In genomic region chr2:45753381-45753780, GRCh38 we compare ENCODE assay signal across 18 cellular contexts.
DNase-seq lines count a peak whose midpoint lies in the region; ATAC-seq and TF ChIP-seq lines count a peak whose summit lies in the region.
"Had no signal": no experiment of that assay in that cellular context is flagged by ENCODE, and none has a peak within 500 bp of the region (broad histone marks: within the 10 kb centered on the region; RNA-seq: fewer than 3 reads in every experiment).

No MANE protein-coding gene starts in this region.

- no peak overlapping the region for H3K4me2 ChIP-seq in mammary epithelial cell (ENCODE audit: insufficient read depth, low read depth, low read length)

- in situ Hi-C loops in T47D (cut with HindIII; ENCODE audit: low pct_unique_long_range_greater_than_20kb, low sequenced_read_pairs), result no loop called here
- in situ Hi-C loops in mammary epithelial cell (cut with MboI; ENCODE audit: low sequenced_read_pairs in 2 of 2), result no loop called here

- no peaks in the 10 kb centered on the region for H4K20me1 ChIP-seq in mammary epithelial cell (ENCODE audit: insufficient read depth, low read length)

- BruUV-seq in mammary epithelial cell (replicated peaks; lab: Mats Ljungman, UMichigan), result no TSS peak

- H3K27ac ChIP-seq in mammary epithelial cell (ENCODE audit: insufficient read depth, low read depth, low read length), result no peak overlapping the region
- H3K27ac ChIP-seq: 22Rv1, C4-2B had no signal

- CTCF ChIA-PET in mammary epithelial cell (lab: Charles Lee; ENCODE audit: low non-redundant PET), result no interaction called here

- no peaks in the 10 kb centered on the region for H3K4me1 ChIP-seq in mammary epithelial cell (ENCODE audit: insufficient read depth, low read length)
- H3K4me1 ChIP-seq: Caco-2 had no signal

- H3K27ac Mint-ChIP-seq in type B pancreatic cell, result peak overlapping the region; percentile 17
- H3K27ac Mint-ChIP-seq: B cell; CD8-positive, alpha-beta T cell had no signal

- intact Hi-C loops in mammary epithelial cell (cut with micrococcal nuclease), result no loop called here
- intact Hi-C loops in left colon (cut with DNase I, micrococcal nuclease), result no loop called here

- H2AFZ ChIP-seq in mammary epithelial cell (ENCODE audit: low read depth, low read length), result no peak overlapping the region

- no peaks in the 10 kb centered on the region for H3K36me3 Mint-ChIP-seq in type B pancreatic cell
- H3K36me3 Mint-ChIP-seq: CD4-positive, CD25-positive, alpha-beta regulatory T cell; CD8-positive, alpha-beta T cell had no signal

- H3K9me3 Mint-ChIP-seq in type B pancreatic cell, result no peaks in the 10 kb centered on the region

- no peaks in the 10 kb centered on the region for H3K27me3 Mint-ChIP-seq in type B pancreatic cell
- H3K27me3 Mint-ChIP-seq: B cell had no signal

- H3K4me3 Mint-ChIP-seq in type B pancreatic cell, result no peak overlapping the region
- H3K4me3 Mint-ChIP-seq: B cell; CD4-positive, CD25-positive, alpha-beta regulatory T cell; CD8-positive, alpha-beta T cell had no signal

- no peaks in the 10 kb centered on the region for H3K36me3 ChIP-seq in mammary epithelial cell (ENCODE audit: insufficient read depth, low read length)

- H3K27me3 ChIP-seq in mammary epithelial cell (ENCODE audit: insufficient read depth, low read length), result no peaks in the 10 kb centered on the region
- H3K27me3 ChIP-seq: BLaER1 had no signal

- DNase-seq in T47D (ENCODE audit: low read depth in 1 of 2, low spot score in 1 of 2), result peak; percentile 9 to 75
- DNase-seq in mammary epithelial cell, result no peak
- no peak for DNase-seq in left colon
- DNase-seq in type B pancreatic cell (ENCODE audit: extremely low spot score, unreplicated experiment), result no peak
- no peak for DNase-seq in activated naive CD4-positive, alpha-beta T cell (lab: John Stamatoyannopoulos, UW)
- DNase-seq: Caco-2; CD4-positive, CD25-positive, alpha-beta regulatory T cell; CD8-positive, alpha-beta T cell; DMS153; DND-41; GOT3; H7; HCEC 1CT had no signal

- WGBS in mammary epithelial cell (ENCODE audit: low coverage, missing lambda C conversion rate), result 93% methylated on average over 4 of the region's 4 CpGs

- ATAC-seq in left colon, result peak; percentile 73
- ATAC-seq in HG02981 (IDR thresholded peaks at IDR 0.05; ENCODE audit: unreplicated experiment), result no peak
- ATAC-seq: CD8-positive, alpha-beta T cell had no signal

- H3K9ac ChIP-seq in mammary epithelial cell (ENCODE audit: insufficient read depth, low read length), result no peak overlapping the region
- H3K9ac ChIP-seq: BLaER1 had no signal

- no peaks in the 10 kb centered on the region for H3K9me3 ChIP-seq in mammary epithelial cell (replicated peaks; ENCODE audit: insufficient read depth, low read length)

- H3K79me2 ChIP-seq in mammary epithelial cell (ENCODE audit: insufficient read depth, low read length), result no peaks in the 10 kb centered on the region

- TF ChIP-seq CTCF in mammary epithelial cell (conservative IDR thresholded peaks at IDR 0.05 in 1 of 2, IDR thresholded peaks at IDR 0.05 in 1 of 2; ENCODE audit: extremely low read depth in 1 of 2, insufficient read depth in 1 of 2, low read depth in 1 of 2, low read length in 2 of 2) (no peak), type B pancreatic cell (conservative IDR thresholded peaks at IDR 0.05) (no peak)

- H3K4me1 Mint-ChIP-seq in type B pancreatic cell (ENCODE audit: unreplicated experiment), result peaks cover 25% of the 10 kb centered on the region

- dilution Hi-C loops in mammary epithelial cell (cut with HindIII; ENCODE audit: low sequenced_read_pairs), result no loop called here

- no peak overlapping the region for H3K4me3 ChIP-seq in mammary epithelial cell (replicated peaks in 1 of 3; ENCODE audit: insufficient read depth in 1 of 3, low read depth in 2 of 3, low read length in 3 of 3)
- H3K4me3 ChIP-seq: BLaER1 had no signal

Comparison
In these comparisons a context has a peak if more than half of its experiments do, and no peak if none do; other contexts are left out.
1. DNase-seq: peak in T47D (2 of 2); none in mammary epithelial cell (single experiment), left colon (0 of 2), type B pancreatic cell (single experiment) and activated naive CD4-positive, alpha-beta T cell (0 of 4).